In the genomic region with DNA sequence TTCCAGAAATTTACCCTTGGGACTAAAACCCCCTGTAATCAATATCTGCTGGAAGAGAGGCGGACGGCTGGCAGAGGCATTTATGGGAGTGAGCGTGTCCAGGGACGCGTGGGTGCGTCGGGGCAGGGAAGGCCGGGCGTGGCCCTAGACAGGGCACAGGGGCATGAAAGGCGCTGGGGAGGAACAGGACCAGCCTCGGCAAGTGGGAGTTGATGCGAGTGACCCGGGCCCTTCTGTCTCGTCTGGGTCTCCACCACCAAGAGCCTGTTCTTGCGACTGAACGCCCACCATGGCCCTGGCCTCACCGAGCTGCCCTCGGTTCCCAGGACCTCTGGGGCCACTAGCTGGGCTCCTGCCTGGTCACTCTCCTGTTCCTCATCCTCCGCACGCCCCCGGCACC, we compare ENCODE assay signal across 22 cellular contexts. TPM values are rescaled to one million over a fixed set of nuclear protein-coding genes. Genes with fewer than 3 reads are reported as not detected.
A peak's percentile ranks its signal among the peaks of the same experiment; 100 is the strongest.
DNase-seq lines count a peak whose midpoint lies in the region; ATAC-seq and TF ChIP-seq lines count a peak whose summit lies in the region.
"Had no signal": no experiment of that assay in that cellular context is flagged by ENCODE, and none has a peak within 500 bp of the region (broad histone marks: within the 10 kb centered on the region; RNA-seq: fewer than 3 reads in every experiment).

No MANE protein-coding gene starts in this region.

- peak overlapping the region in 1 of 2 experiments; percentile 16 for H3K4ac ChIP-seq in mesenchymal stem cell (ENCODE audit: low read depth in 1 of 2, low read length in 2 of 2)

- H2AFZ ChIP-seq in mesenchymal stem cell (ENCODE audit: low read depth, low read length), result no peak overlapping the region
- no peak overlapping the region for H2AFZ ChIP-seq in hepatocyte

- no peak for DNase-seq in SJSA1 (ENCODE audit: low read depth in 1 of 2, low spot score in 2 of 2)
- DNase-seq in mesenchymal stem cell, result no peak
- no peak for DNase-seq in activated T-cell treated with anti-CD3 and anti-CD28 coated beads, Interleukin-2, amount 50 U/mL, for 4 hours
- DNase-seq in hepatocyte (ENCODE audit: low spot score), result no peak
- DNase-seq in Kasumi-1 (lab: John Stamatoyannopoulos, UW), result no peak
- DNase-seq: ACHN; activated effector memory CD4-positive, alpha-beta T cell treated with Interleukin-2 at 50 U/mL for 16 hours; activated naive CD8-positive, alpha-beta T cell treated with anti-CD3 and anti-CD28 coated beads, Interleukin-2, amount 50 U/mL, for 24 hours; cortex of kidney; glutamatergic neuron; KBM-7; NCI-H146; NCI-H2171; NCI-H526; nephron progenitor cell; RPMI8226; stimulated activated CD4-positive, alpha-beta T cell treated with anti-CD3 and anti-CD28 coated beads, Interleukin-4, amount 100 ng/mL, for 1 hour; stimulated activated naive CD4-positive, alpha-beta T cell had no signal

- TF ChIP-seq CTCF in hepatocyte (IDR thresholded peaks at IDR 0.05; ENCODE audit: poor library complexity), result no peak

- H3K4me3 ChIP-seq in BLaER1 treated with 17β-estradiol and CSF1 and Interleukin-3, amounts not matched to agents 10 nM and 100 nM, result no peak overlapping the region
- H3K4me3 ChIP-seq in SJSA1 (no peak overlapping the region), mesenchymal stem cell (ENCODE audit: insufficient read depth in 1 of 2, low read depth in 1 of 2, low read length in 2 of 2) (no peak overlapping the region), skeletal muscle tissue (ENCODE audit: low read length in 3 of 3) (no peak overlapping the region), hepatocyte (no peak overlapping the region)

- no peaks in the 10 kb centered on the region for H3K9me3 Mint-ChIP-seq in activated T-cell treated with anti-CD3 and anti-CD28 coated beads, Interleukin-2, amount 50 U/mL, for 4 hours
- H3K9me3 Mint-ChIP-seq: activated naive CD8-positive, alpha-beta T cell treated with anti-CD3 and anti-CD28 coated beads, Interleukin-2, amount 50 U/mL, for 24 hours; nephron progenitor cell; type B pancreatic cell had no signal

- peaks cover 75% of the 10 kb centered on the region for H3K79me1 ChIP-seq in mesenchymal stem cell (replicated peaks; ENCODE audit: low read length, poor library complexity, severe bottlenecking)

- no peak overlapping the region for H2BK12ac ChIP-seq in mesenchymal stem cell (ENCODE audit: low read length in 2 of 2)

- no peaks in the 10 kb centered on the region for H3K36me3 Mint-ChIP-seq in activated T-cell treated with anti-CD3 and anti-CD28 coated beads, Interleukin-2, amount 50 U/mL, for 4 hours (ENCODE audit: insufficient read depth)
- H3K36me3 Mint-ChIP-seq: type B pancreatic cell had no signal

- H3K9me3 ChIP-seq in BLaER1 treated with 17β-estradiol and CSF1 and Interleukin-3, amounts not matched to agents 10 nM and 100 nM (replicated peaks in 1 of 11), result no peaks in the 10 kb centered on the region
- H3K9me3 ChIP-seq in SJSA1 (replicated peaks) (no peaks in the 10 kb centered on the region), mesenchymal stem cell (ENCODE audit: control insufficient read depth, low read length) (no peaks in the 10 kb centered on the region), skeletal muscle tissue (ENCODE audit: control insufficient read depth in 3 of 3, low read length in 3 of 3) (no peaks in the 10 kb centered on the region), hepatocyte (ENCODE audit: low read depth) (no peaks in the 10 kb centered on the region)

- H3K27ac ChIP-seq in BLaER1 treated with 17β-estradiol and CSF1 and Interleukin-3, amounts not matched to agents 10 nM and 100 nM, result no peak overlapping the region; a peak in 1 of 22 replicates
- peak overlapping the region; percentile 37 for H3K27ac ChIP-seq in SJSA1
- H3K27ac ChIP-seq in mesenchymal stem cell (ENCODE audit: low read length, poor library complexity, severe bottlenecking), result no peak overlapping the region
- H3K27ac ChIP-seq in skeletal muscle tissue (ENCODE audit: low read depth, low read length), result peak overlapping the region; percentile 37
- H3K27ac ChIP-seq in hepatocyte, result no peak overlapping the region

- peaks cover 82 to 100% (median 95%) of the 10 kb centered on the region in 11 experiments for H4K20me1 ChIP-seq in BLaER1 treated with 17β-estradiol and CSF1 and Interleukin-3, amounts not matched to agents 10 nM and 100 nM
- peaks cover 19% of the 10 kb centered on the region for H4K20me1 ChIP-seq in hepatocyte (ENCODE audit: insufficient read depth, poor library complexity, severe bottlenecking)

- peaks cover 1% of the 10 kb centered on the region for H3K27me3 Mint-ChIP-seq in activated T-cell treated with anti-CD3 and anti-CD28 coated beads, Interleukin-2, amount 50 U/mL, for 4 hours (ENCODE audit: low read depth)
- H3K27me3 Mint-ChIP-seq: activated naive CD8-positive, alpha-beta T cell treated with anti-CD3 and anti-CD28 coated beads, Interleukin-2, amount 50 U/mL, for 24 hours; type B pancreatic cell had no signal

- H3K4me1 Mint-ChIP-seq in activated T-cell treated with anti-CD3 and anti-CD28 coated beads, Interleukin-2, amount 50 U/mL, for 4 hours (ENCODE audit: low read depth), result peaks cover 4% of the 10 kb centered on the region
- H3K4me1 Mint-ChIP-seq: activated naive CD8-positive, alpha-beta T cell treated with anti-CD3 and anti-CD28 coated beads, Interleukin-2, amount 50 U/mL, for 24 hours had no signal

- H3K9me2 ChIP-seq in hepatocyte (replicated peaks; ENCODE audit: insufficient read depth), result no peaks in the 10 kb centered on the region

- H2BK120ac ChIP-seq in mesenchymal stem cell (ENCODE audit: low read depth, low read length), result no peak overlapping the region

- peak overlapping the region in 1 of 11 experiments; percentile 50; a peak in 1 of 22 replicates for H3K9ac ChIP-seq in BLaER1 treated with 17β-estradiol and CSF1 and Interleukin-3, amounts not matched to agents 10 nM and 100 nM
- peak overlapping the region; percentile 24 for H3K9ac ChIP-seq in mesenchymal stem cell (ENCODE audit: low read length)
- H3K9ac ChIP-seq in skeletal muscle tissue (ENCODE audit: low read depth in 1 of 3, low read length in 3 of 3), result peak overlapping the region; percentile 61 to 76 (median 61)

- no peak overlapping the region for H4K8ac ChIP-seq in mesenchymal stem cell (ENCODE audit: low read length)

- peak overlapping the region in 1 of 2 experiments; percentile 96 for H3K14ac ChIP-seq in mesenchymal stem cell (ENCODE audit: low read length in 2 of 2)

- H3K18ac ChIP-seq in mesenchymal stem cell (ENCODE audit: low read depth in 1 of 2, low read length in 2 of 2), result peak overlapping the region; percentile 50 to 61

- peaks cover 0 to 17% (median 0%) of the 10 kb centered on the region in 11 experiments; a peak in 4 of 22 replicates for H3K36me3 ChIP-seq in BLaER1 treated with 17β-estradiol and CSF1 and Interleukin-3, amounts not matched to agents 10 nM and 100 nM
- H3K36me3 ChIP-seq in SJSA1 (peaks cover 39% of the 10 kb centered on the region), mesenchymal stem cell (ENCODE audit: control insufficient read depth in 1 of 2, insufficient read depth in 2 of 2, low read depth in 1 of 2, low read length in 2 of 2) (peaks cover 8 to 50% of the 10 kb centered on the region in 2 experiments), skeletal muscle tissue (ENCODE audit: control insufficient read depth in 3 of 3, insufficient read depth in 3 of 3, low read length in 3 of 3) (peaks cover 0 to 6% (median 0%) of the 10 kb centered on the region in 3 donors), hepatocyte (replicated peaks; ENCODE audit: insufficient read depth, low read depth) (no peaks in the 10 kb centered on the region)

- H3K23ac ChIP-seq in mesenchymal stem cell (ENCODE audit: low read length in 2 of 2), result no peak overlapping the region

- peak overlapping the region; percentile 77 for H2BK15ac ChIP-seq in mesenchymal stem cell (ENCODE audit: low read depth, poor library complexity, severe bottlenecking)

- H3K4me3 Mint-ChIP-seq in activated T-cell treated with anti-CD3 and anti-CD28 coated beads, Interleukin-2, amount 50 U/mL, for 4 hours, result no peak overlapping the region
- H3K4me3 Mint-ChIP-seq: activated naive CD8-positive, alpha-beta T cell treated with anti-CD3 and anti-CD28 coated beads, Interleukin-2, amount 50 U/mL, for 24 hours; nephron progenitor cell; type B pancreatic cell had no signal

- H3K27me3 ChIP-seq in BLaER1 treated with 17β-estradiol and CSF1 and Interleukin-3, amounts not matched to agents 10 nM and 100 nM, result peaks cover 0 to 21% (median 0%) of the 10 kb centered on the region in 11 experiments; a peak in 5 of 22 replicates
- H3K27me3 ChIP-seq in SJSA1 (replicated peaks), result no peaks in the 10 kb centered on the region
- no peaks in the 10 kb centered on the region for H3K27me3 ChIP-seq in mesenchymal stem cell (ENCODE audit: control insufficient read depth in 1 of 2, insufficient read depth in 1 of 2, low read length in 2 of 2)
- H3K27me3 ChIP-seq in skeletal muscle tissue (ENCODE audit: control insufficient read depth in 3 of 3, insufficient read depth in 3 of 3, low read length in 3 of 3), result no peaks in the 10 kb centered on the region
- H3K27me3 ChIP-seq in hepatocyte, result peaks cover 12% of the 10 kb centered on the region

- H3K4me1 ChIP-seq in BLaER1 treated with 17β-estradiol and CSF1 and Interleukin-3, amounts not matched to agents 10 nM and 100 nM, result peaks cover 57 to 100% (median 97%) of the 10 kb centered on the region in 10 experiments
- H3K4me1 ChIP-seq in SJSA1 (replicated peaks) (peaks cover 30% of the 10 kb centered on the region), mesenchymal stem cell (ENCODE audit: control insufficient read depth, insufficient read depth, low read depth, low read length) (peaks cover 51% of the 10 kb centered on the region), skeletal muscle tissue (ENCODE audit: control insufficient read depth in 3 of 3, insufficient read depth in 3 of 3, low read length in 3 of 3) (peaks cover 24 to 43% (median 32%) of the 10 kb centered on the region in 3 donors), hepatocyte (ENCODE audit: insufficient read depth) (peaks cover 13% of the 10 kb centered on the region)

- no peak overlapping the region for H2AK5ac ChIP-seq in mesenchymal stem cell (ENCODE audit: low read length, severe bottlenecking)

- 95% methylated on average over 21 of the region's 21 CpGs for WGBS in mesenchymal stem cell
- WGBS in hepatocyte (ENCODE audit: low lambda C conversion rate, missing lambda C conversion rate), result 96% methylated on average over 13 of the region's 21 CpGs

- H3K79me2 ChIP-seq in hepatocyte, result peaks cover 3% of the 10 kb centered on the region

- peak overlapping the region; percentile 79 for H4K91ac ChIP-seq in mesenchymal stem cell (ENCODE audit: low read length)

- ATAC-seq in activated T-cell treated with anti-CD3 and anti-CD28 coated beads, Interleukin-2, amount 50 U/mL, for 4 hours, result no peak
- no peak for ATAC-seq in GM21576 (IDR thresholded peaks at IDR 0.05; ENCODE audit: unreplicated experiment)
- ATAC-seq: activated naive CD8-positive, alpha-beta T cell treated with anti-CD3 and anti-CD28 coated beads, Interleukin-2, amount 50 U/mL, for 24 hours had no signal

- peak overlapping the region; percentile 72 to 97 (median 84) for H3K4me2 ChIP-seq in BLaER1 treated with 17β-estradiol and CSF1 and Interleukin-3, amounts not matched to agents 10 nM and 100 nM
- H3K4me2 ChIP-seq in mesenchymal stem cell (ENCODE audit: low read length, poor library complexity, severe bottlenecking) (no peak overlapping the region), hepatocyte (no peak overlapping the region)

- H2BK5ac ChIP-seq in mesenchymal stem cell (ENCODE audit: low read depth, low read length, poor library complexity, severe bottlenecking), result no peak overlapping the region

RNA-seq across cellular contexts. Expression of a gene that starts 17.5 kb away (rescaled TPM):
- total RNA-seq in SJSA1 (2014; rRNA removed; shearing (Covaris generic)), result 45.3 and 46.0 TPM in 2 replicates
- polyA plus RNA-seq in mesenchymal stem cell (2013, experiment 1 of 2), result 13.7 TPM
- polyA plus RNA-seq in mesenchymal stem cell (2013, experiment 2 of 2), result 14.6 TPM
- 19.3 TPM for total RNA-seq in skeletal muscle tissue
- total RNA-seq in activated T-cell treated with anti-CD3 and anti-CD28 coated beads, Interleukin-2, amount 50 U/mL, for 4 hours, result 1 to 10 TPM; 2.7 to 5.0 (median 4.0) TPM
- total RNA-seq in hepatocyte, result 8.7 and 9.0 TPM in 2 replicates
- 9.8 and 12.5 TPM in 2 replicates for polyA plus RNA-seq in hepatocyte

Comparison
In these comparisons a context has a peak if more than half of its experiments do, and no peak if none do; other contexts are left out.
1. H3K27ac ChIP-seq: peak in SJSA1 (single experiment) and skeletal muscle tissue (single experiment); none in BLaER1 treated with 17β-estradiol and CSF1 and Interleukin-3, amounts not matched to agents 10 nM and 100 nM (0 of 11), mesenchymal stem cell (single experiment) and hepatocyte (single experiment).
2. H3K4me2 ChIP-seq: peak in BLaER1 treated with 17β-estradiol and CSF1 and Interleukin-3, amounts not matched to agents 10 nM and 100 nM (11 of 11); none in mesenchymal stem cell (single experiment) and hepatocyte (single experiment).